Comparison of ENCODE assay signal across 13 cellular contexts in genomic region chr9:127844821-127845359, GRCh38. TPM values are rescaled to one million over a fixed set of nuclear protein-coding genes. Genes with fewer than 3 reads are reported as not detected.
DNase-seq lines count a peak whose midpoint lies in the region; ATAC-seq and TF ChIP-seq lines count a peak whose summit lies in the region.
"Had no signal": no experiment of that assay in that cellular context is flagged by ENCODE, and none has a peak within 500 bp of the region (broad histone marks: within the 10 kb centered on the region; RNA-seq: fewer than 3 reads in every experiment).

No MANE protein-coding gene starts in this region.

- intact Hi-C loops in ascending aorta (cut with DNase I) (loop anchor here (5.0 kb wide), 1 partner anchor 658 kb away; no protein-coding TSS in a partner anchor), left ventricle myocardium superior (cut with micrococcal nuclease) (no loop called here), vagina (cut with DNase I) (no loop called here)

- H3K4me1 ChIP-seq in ascending aorta (peaks cover 13 to 58% of the 10 kb centered on the region in 2 donors), neural progenitor cell (no peaks in the 10 kb centered on the region), vagina (peaks cover 19% of the 10 kb centered on the region)

- H3K4me3 Mint-ChIP-seq in neural progenitor cell, result no peak overlapping the region
- H3K4me3 Mint-ChIP-seq: activated T-helper 17 cell treated with anti-CD3 and anti-CD28 coated beads, Interleukin-2, amount 50 U/mL, for 72 hours; effector memory CD8-positive, alpha-beta T cell had no signal

- DNase-seq in ascending aorta (ENCODE audit: low spot score in 2 of 2), result no peak
- DNase-seq in left ventricle myocardium superior, result peak; percentile 67
- DNase-seq in neural progenitor cell (ENCODE audit: low spot score), result no peak
- DNase-seq in vagina (ENCODE audit: extremely low spot score in 2 of 2), result no peak
- no peak for DNase-seq in NCI-H2227 treated with DMSO at 0.1 percent for 48 hours (lab: John Stamatoyannopoulos, UW)
- DNase-seq: effector memory CD8-positive, alpha-beta T cell; NCI-H1694 treated with DMSO at 0.1 percent for 48 hours; stimulated activated CD4-positive, alpha-beta T cell treated with anti-CD3 and anti-CD28 coated beads, Interleukin-12 subunit alpha, Interleukin-12 subunit beta, amount 100 ng/mL, for 4 hours; stimulated activated naive CD4-positive, alpha-beta T cell had no signal

- no peak for TF ChIP-seq POLR2A in vagina (IDR thresholded peaks at IDR 0.05)

- H2AFZ ChIP-seq in neural progenitor cell (replicated peaks), result peak overlapping the region; percentile 68

- H3K9me3 ChIP-seq in ascending aorta (peaks cover 6 to 10% of the 10 kb centered on the region in 2 donors), neural progenitor cell (ENCODE audit: low read depth) (no peaks in the 10 kb centered on the region), vagina (no peaks in the 10 kb centered on the region)

- no peak overlapping the region for H3K4me3 ChIP-seq in ascending aorta
- no peak overlapping the region for H3K4me3 ChIP-seq in neural progenitor cell
- H3K4me3 ChIP-seq in vagina, result no peak overlapping the region

- peak overlapping the region; percentile 96 to 98 for H3K27ac ChIP-seq in ascending aorta
- no peak overlapping the region for H3K27ac ChIP-seq in neural progenitor cell
- H3K27ac ChIP-seq in vagina, result peak overlapping the region; percentile 74
- H3K27ac ChIP-seq: HL-60 had no signal

- H3K9me3 Mint-ChIP-seq in neural progenitor cell, result peaks cover 7% of the 10 kb centered on the region

- no peaks in the 10 kb centered on the region for H3K79me2 ChIP-seq in neural progenitor cell (ENCODE audit: low read depth)

- TF ChIP-seq CTCF in ascending aorta (IDR thresholded peaks at IDR 0.05), result no peak
- TF ChIP-seq CTCF in neural progenitor cell (IDR thresholded peaks at IDR 0.05), result no peak
- TF ChIP-seq CTCF in vagina (IDR thresholded peaks at IDR 0.05), result no peak

- H3K27ac Mint-ChIP-seq in neural progenitor cell, result no peak overlapping the region
- H3K27ac Mint-ChIP-seq: activated T-helper 17 cell treated with anti-CD3 and anti-CD28 coated beads, Interleukin-2, amount 50 U/mL, for 72 hours had no signal

- H3K36me3 Mint-ChIP-seq in neural progenitor cell, result no peaks in the 10 kb centered on the region

- H4K20me1 ChIP-seq in neural progenitor cell (ENCODE audit: low read depth), result no peaks in the 10 kb centered on the region

- ATAC-seq in left ventricle myocardium superior (peak; percentile 51), HG03520 (IDR thresholded peaks at IDR 0.05; ENCODE audit: unreplicated experiment) (no peak), GM18498 (IDR thresholded peaks at IDR 0.05; ENCODE audit: unreplicated experiment) (no peak)
- ATAC-seq: activated T-helper 17 cell treated with anti-CD3 and anti-CD28 coated beads, Interleukin-2, amount 50 U/mL, for 72 hours; effector memory CD8-positive, alpha-beta T cell had no signal

- no peak overlapping the region for H3K9ac ChIP-seq in neural progenitor cell

- no peaks in the 10 kb centered on the region for H3F3A ChIP-seq in neural progenitor cell (ENCODE audit: low read depth)

- no peak overlapping the region for H3K4me2 ChIP-seq in neural progenitor cell

- H3K27me3 Mint-ChIP-seq in neural progenitor cell (ENCODE audit: insufficient read depth, low read depth), result no peaks in the 10 kb centered on the region
- H3K27me3 Mint-ChIP-seq: activated T-helper 17 cell treated with anti-CD3 and anti-CD28 coated beads, Interleukin-2, amount 50 U/mL, for 72 hours; effector memory CD8-positive, alpha-beta T cell had no signal

- peaks cover 31 to 56% of the 10 kb centered on the region in 2 donors for H3K36me3 ChIP-seq in ascending aorta
- H3K36me3 ChIP-seq in neural progenitor cell, result no peaks in the 10 kb centered on the region
- H3K36me3 ChIP-seq in vagina, result no peaks in the 10 kb centered on the region

- H3K27me3 ChIP-seq in ascending aorta, result no peaks in the 10 kb centered on the region
- H3K27me3 ChIP-seq in neural progenitor cell, result no peaks in the 10 kb centered on the region
- H3K27me3 ChIP-seq in vagina, result no peaks in the 10 kb centered on the region

- H3K4me1 Mint-ChIP-seq in neural progenitor cell, result peaks cover 12% of the 10 kb centered on the region

RNA-seq across cellular contexts. Expression of gene ENG, which starts 9.6 kb away (rescaled TPM):
- 675 TPM for total RNA-seq in ascending aorta
- 134 TPM for total RNA-seq in left ventricle myocardium superior
- total RNA-seq in neural progenitor cell (ENCODE audit: low replicate concordance), result 0.19 TPM in 1 of 2 replicates, not detected in the other
- total RNA-seq in vagina, result 130 TPM

RNA-seq across cellular contexts. Expression of gene AK1, which starts 32.6 kb away (rescaled TPM):
- 64.5 TPM for total RNA-seq in ascending aorta
- total RNA-seq in left ventricle myocardium superior, result 853 TPM
- 20.5 and 25.6 TPM in 2 replicates for total RNA-seq in neural progenitor cell (ENCODE audit: low replicate concordance)
- 33.4 TPM for total RNA-seq in vagina

RNA-seq across cellular contexts. Expression of gene FPGS, which starts 42.2 kb away (rescaled TPM):
- total RNA-seq in ascending aorta, result 286 TPM
- 31.9 TPM for total RNA-seq in left ventricle myocardium superior
- total RNA-seq in neural progenitor cell (ENCODE audit: low replicate concordance), result 32.8 and 60.5 TPM in 2 replicates
- total RNA-seq in vagina, result 99.7 TPM

RNA-seq across cellular contexts. Expression of gene ST6GALNAC6, which starts 54.5 kb away (rescaled TPM):
- 172 TPM for total RNA-seq in ascending aorta
- 50.5 TPM for total RNA-seq in left ventricle myocardium superior
- total RNA-seq in neural progenitor cell (ENCODE audit: low replicate concordance), result 14.3 and 42.7 TPM in 2 replicates
- 108 TPM for total RNA-seq in vagina

RNA-seq across cellular contexts. Expression of gene CDK9, which starts 59.1 kb away (rescaled TPM):
- total RNA-seq in ascending aorta (470 TPM), left ventricle myocardium superior (48.4 TPM), neural progenitor cell (ENCODE audit: low replicate concordance) (22.5 and 47.8 TPM in 2 replicates), vagina (66.3 TPM)

Comparison
In these comparisons a context has a peak if more than half of its experiments do, and no peak if none do; other contexts are left out.
1. RNA of gene ENG, which starts 9.6 kb away (total RNA-seq): 675 TPM in ascending aorta (single experiment), 134 TPM in left ventricle myocardium superior (single experiment) and 130 TPM in vagina (single experiment); 0.19 TPM in neural progenitor cell; every median in the first group is over 100 times any median in the second.
2. RNA of gene AK1, which starts 32.6 kb away (total RNA-seq): 853 TPM in left ventricle myocardium superior (single experiment); 64.5 TPM in ascending aorta (single experiment), 33.4 TPM in vagina (single experiment) and 20.5 to 25.6 TPM in neural progenitor cell; every median in the first group is over 10 times any median in the second.